20 cellular contexts compared by ENCODE assay signal in genomic region chr1:65509912-65510680, GRCh38.
DNase-seq lines count a peak whose midpoint lies in the region; ATAC-seq and TF ChIP-seq lines count a peak whose summit lies in the region.
"Had no signal": no experiment of that assay in that cellular context is flagged by ENCODE, and none has a peak within 500 bp of the region (broad histone marks: within the 10 kb centered on the region; RNA-seq: fewer than 3 reads in every experiment).

No MANE protein-coding gene starts in this region.

- no peaks in the 10 kb centered on the region for H3K36me3 ChIP-seq in ovary
- H3K36me3 ChIP-seq: left lung had no signal

- TF ChIP-seq CTCF in AG04449 (IDR thresholded peaks at IDR 0.05; ENCODE audit: insufficient read depth, low read length, missing control alignments) (no peak), chondrocyte (IDR thresholded peaks at IDR 0.05) (no peak), ovary (IDR thresholded peaks at IDR 0.05) (no peak)

- no peak overlapping the region for H3K27ac ChIP-seq in ovary
- H3K27ac ChIP-seq: epithelial cell of prostate, left lung, testis had no signal

- peaks cover 1% of the 10 kb centered on the region for H3K4me1 ChIP-seq in ovary (ENCODE audit: insufficient read depth)
- H3K4me1 ChIP-seq: left lung had no signal

- peaks cover 68% of the 10 kb centered on the region for H3K4me1 Mint-ChIP-seq in chondrocyte (ENCODE audit: low read depth)
- H3K4me1 Mint-ChIP-seq: central memory CD8-positive, alpha-beta T cell; naive thymus-derived CD8-positive, alpha-beta T cell; T-cell had no signal

- H3K27ac Mint-ChIP-seq in chondrocyte (ENCODE audit: unreplicated experiment) = peak overlapping the region; percentile 53
- H3K27ac Mint-ChIP-seq: activated naive CD4-positive, alpha-beta T cell treated with anti-CD3 and anti-CD28 coated beads, Interleukin-2, amount 50 U/mL, for 72 hours; naive thymus-derived CD8-positive, alpha-beta T cell; T-cell had no signal

- H3K27me3 Mint-ChIP-seq in chondrocyte (ENCODE audit: low read depth) = no peaks in the 10 kb centered on the region

- WGBS in ovary, 3 donors = 56 to 65% (median 58%) methylated on average over 5 of the region's 5 CpGs

- CTCF ChIA-PET in AG04449 (lab: Yijun Ruan, JAX) = interaction anchor here (0.7 to 1.9 kb wide), 3 partner anchors 18 to 177 kb away, joined by 3 to 5 read pairs (median 4); no protein-coding TSS in a partner anchor

- no peaks in the 10 kb centered on the region for H3K27me3 ChIP-seq in ovary
- H3K27me3 ChIP-seq: left lung, testis had no signal

- H3K4me3 Mint-ChIP-seq in chondrocyte (ENCODE audit: unreplicated experiment) = peak overlapping the region; percentile 5
- H3K4me3 Mint-ChIP-seq: central memory CD8-positive, alpha-beta T cell; naive thymus-derived CD8-positive, alpha-beta T cell; T-cell had no signal

- H3K9me3 ChIP-seq in ovary = no peaks in the 10 kb centered on the region
- H3K9me3 ChIP-seq: testis had no signal

- POLR2A ChIA-PET in AG04449 (lab: Yijun Ruan, JAX) = interaction anchor here (0.7 to 1.0 kb wide), 2 partner anchors 61 to 90 kb away, joined by 3 to 4 read pairs; no protein-coding TSS in a partner anchor

- H3K4me3 ChIP-seq in AG04449 (ENCODE audit: low read depth, low read length) (no peak overlapping the region), ovary (no peak overlapping the region)
- H3K4me3 ChIP-seq: left lung, testis had no signal

- ATAC-seq in GM18907 (IDR thresholded peaks at IDR 0.05; ENCODE audit: unreplicated experiment) (no peak), HG03432 (IDR thresholded peaks at IDR 0.05; ENCODE audit: unreplicated experiment) (no peak)
- ATAC-seq: activated naive CD4-positive, alpha-beta T cell treated with anti-CD3 and anti-CD28 coated beads, Interleukin-2, amount 50 U/mL, for 72 hours; left lung; naive thymus-derived CD8-positive, alpha-beta T cell; Panc1; T-cell had no signal

- DNase-seq in AG04449 (ENCODE audit: low read depth, low spot score) = peak; percentile 59
- peak; percentile 79 for DNase-seq in HT1080 (ENCODE audit: low read depth)
- DNase-seq in chondrocyte (ENCODE audit: low spot score) = no peak
- DNase-seq in lung microvascular endothelial cell (ENCODE audit: low read depth in 2 of 2) = peak; percentile 78 to 92
- no peak for DNase-seq in NCI-H446 treated with DMSO at 0.1 percent for 48 hours (lab: John Stamatoyannopoulos, UW)
- DNase-seq in ovary = no peak
- DNase-seq: activated CD4-positive, CD25-positive, alpha-beta regulatory T cell; COR-L47; hippocampal formation; left lung; naive thymus-derived CD8-positive, alpha-beta T cell; stimulated activated CD4-positive, alpha-beta T cell treated with anti-CD3 and anti-CD28 coated beads, Interleukin-2, amount 100 ng/mL, for 24 hours; T-cell; testis had no signal

- intact Hi-C loops in ovary (cut with DNase I) = no loop called here

- TF ChIP-seq POLR2A in ovary (IDR thresholded peaks at IDR 0.05) = no peak

- H3K36me3 Mint-ChIP-seq in chondrocyte (ENCODE audit: low read depth) = no peaks in the 10 kb centered on the region
- H3K36me3 Mint-ChIP-seq: activated naive CD4-positive, alpha-beta T cell treated with anti-CD3 and anti-CD28 coated beads, Interleukin-2, amount 50 U/mL, for 72 hours; T-cell had no signal

- H3K9me3 Mint-ChIP-seq in chondrocyte (ENCODE audit: low read depth) = peaks cover 9% of the 10 kb centered on the region
- H3K9me3 Mint-ChIP-seq: activated naive CD4-positive, alpha-beta T cell treated with anti-CD3 and anti-CD28 coated beads, Interleukin-2, amount 50 U/mL, for 72 hours; central memory CD8-positive, alpha-beta T cell; naive thymus-derived CD8-positive, alpha-beta T cell; T-cell had no signal

- TF ChIP-seq EP300 in ovary (IDR thresholded peaks at IDR 0.05) = no peak

Comparison
In these comparisons a context has a peak if more than half of its experiments do, and no peak if none do; other contexts are left out.
1. DNase-seq: peak in AG04449 (single experiment), HT1080 (single experiment) and lung microvascular endothelial cell (2 of 2); none in chondrocyte (single experiment), NCI-H446 treated with DMSO at 0.1 percent for 48 hours (single experiment) and ovary (0 of 5).